25 cellular contexts compared by ENCODE assay signal in genomic region chr3:186635532-186635931, GRCh38. TPM values are rescaled to one million over a fixed set of nuclear protein-coding genes. Genes with fewer than 3 reads are reported as not detected.
"Had no signal": no experiment of that assay in that cellular context is flagged by ENCODE, and none has a peak within 500 bp of the region (broad histone marks: within the 10 kb centered on the region; RNA-seq: fewer than 3 reads in every experiment).

No MANE protein-coding gene starts in this region.

- DNase-seq: KBM-7; MV-4-11; NCI-H1048; NCI-H1105; NCI-H1417; NCI-H1436 treated with DMSO at 0.1 percent for 48 hours; NCI-H1694; NCI-H187 treated with DMSO at 0.1 percent for 48 hours; NCI-H2029 treated with DMSO at 0.1 percent for 48 hours; NCI-H2227 treated with DMSO at 0.1 percent for 48 hours; NCI-H524; NCI-H526 treated with DMSO at 0.1 percent for 48 hours; NCI-H748 treated with DMSO at 0.1 percent for 48 hours; NK-92 treated with Interleukin-12 subunit alpha and Interleukin-12 subunit beta, amount 100 ng/mL, for 24 hours; OCI-M1; RPMI8226; SHP77; SK-N-SH; SW 1271; T-helper 1 cell had no signal

- H3K9ac ChIP-seq: SK-N-SH had no signal

- H3K4me2 ChIP-seq: SK-N-SH had no signal

- H3K27ac ChIP-seq: HL-60 had no signal

- H3K9me2 ChIP-seq: SK-N-SH had no signal

- H3K9me3 ChIP-seq: SK-N-SH had no signal

RNA-seq across cellular contexts. Expression of gene FETUB, which starts 4.7 kb away (rescaled TPM):
- total RNA-seq: MCF 10A, NCI-H460, SK-MEL-5 had no signal

RNA-seq across cellular contexts. Expression of gene AHSG, which starts 22.7 kb away (rescaled TPM):
- total RNA-seq: LHCN-M2, MCF 10A, NCI-H460, SK-MEL-5 had no signal

RNA-seq across cellular contexts. Expression of gene HRG, which starts 30.3 kb away (rescaled TPM):
- total RNA-seq: SK-MEL-5 had no signal
